Comparison of ENCODE assay signal across 17 cellular contexts in genomic region chr3:72354486-72354885, GRCh38.
"Had no signal": no experiment of that assay in that cellular context is flagged by ENCODE, and none has a peak within 500 bp of the region (broad histone marks: within the 10 kb centered on the region; RNA-seq: fewer than 3 reads in every experiment).

No MANE protein-coding gene starts in this region.

- DNase-seq: KBM-7, MM.1S, NCI-H1092 treated with DMSO at 0.1 percent for 48 hours, NCI-H1436 treated with DMSO at 0.1 percent for 48 hours, NCI-H1694, NCI-H187 treated with DMSO at 0.1 percent for 48 hours, NCI-H2029 treated with DMSO at 0.1 percent for 48 hours, NCI-H2171 treated with DMSO at 0.1 percent for 48 hours, NCI-H345, NCI-H524 treated with DMSO at 0.1 percent for 48 hours, NCI-H69, NCI-H774, PC-3, SHP77 had no signal

- H3K27ac ChIP-seq: RWPE1 had no signal

- ATAC-seq: HepG2, Panc1, PC-3 had no signal
